In the genomic region with DNA sequence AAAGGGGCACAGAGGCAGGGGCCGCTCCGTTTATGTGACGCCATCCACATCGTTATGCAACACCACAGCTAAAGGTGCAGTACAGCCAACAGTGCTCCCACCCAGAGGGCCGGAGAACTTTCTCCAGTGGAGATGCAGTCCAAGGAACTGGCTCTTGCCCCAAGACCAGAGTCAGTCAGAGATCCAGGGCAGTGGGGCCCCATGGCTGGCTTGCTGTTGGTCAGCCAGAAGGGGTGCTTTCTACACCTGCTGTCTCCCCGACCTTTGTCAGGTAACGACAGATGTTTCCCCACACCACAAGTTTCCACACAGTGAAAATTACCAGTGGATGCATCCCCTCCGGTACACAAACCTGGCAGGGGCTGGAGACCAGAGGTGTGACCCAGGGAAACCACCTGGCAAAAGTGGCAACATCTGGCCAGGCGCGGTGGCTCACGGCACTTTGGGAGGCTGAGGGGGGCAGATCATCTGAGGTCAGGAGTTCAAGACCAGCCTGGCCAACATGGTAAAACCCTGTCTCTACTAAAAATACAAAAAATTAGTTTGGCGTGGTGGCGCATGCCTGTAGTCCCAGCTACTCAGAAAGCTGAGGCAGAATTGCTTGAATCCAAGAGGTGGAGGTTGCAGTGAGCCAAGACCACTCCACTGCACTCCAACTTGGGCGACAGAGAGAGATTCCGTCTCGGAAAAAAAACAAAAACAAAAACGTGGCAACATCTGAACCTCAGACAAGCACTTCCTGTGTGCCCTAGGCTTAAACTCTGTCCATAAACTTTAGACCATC, we compare ENCODE assay signal across 17 cellular contexts. TPM values are rescaled to one million over a fixed set of nuclear protein-coding genes. Genes with fewer than 3 reads are reported as not detected.
DNase-seq lines count a peak whose midpoint lies in the region; ATAC-seq and TF ChIP-seq lines count a peak whose summit lies in the region.
"Had no signal": no experiment of that assay in that cellular context is flagged by ENCODE, and none has a peak within 500 bp of the region (broad histone marks: within the 10 kb centered on the region; RNA-seq: fewer than 3 reads in every experiment).

No MANE protein-coding gene starts in this region.

- no peak overlapping the region for H2AK5ac ChIP-seq in neuronal stem cell (ENCODE audit: low read depth, low read length)

- H3K9me3 ChIP-seq in BLaER1 treated with 17β-estradiol and CSF1 and Interleukin-3, amounts not matched to agents 10 nM and 100 nM (replicated peaks in 1 of 11): no peaks in the 10 kb centered on the region
- no peaks in the 10 kb centered on the region for H3K9me3 ChIP-seq in right cardiac atrium (ENCODE audit: control insufficient read depth, low read length)
- H3K9me3 ChIP-seq in ovary: no peaks in the 10 kb centered on the region
- H3K9me3 ChIP-seq in testis: no peaks in the 10 kb centered on the region
- H3K9me3 ChIP-seq in neuronal stem cell (replicated peaks in 1 of 2; ENCODE audit: control insufficient read depth in 2 of 2, insufficient read depth in 1 of 2, low read depth in 1 of 2, low read length in 2 of 2): no peaks in the 10 kb centered on the region

- H3K36me3 ChIP-seq in BLaER1 treated with 17β-estradiol and CSF1 and Interleukin-3, amounts not matched to agents 10 nM and 100 nM: peaks cover 20 to 31% (median 25%) of the 10 kb centered on the region in 11 experiments
- H3K36me3 ChIP-seq in ovary: no peaks in the 10 kb centered on the region
- H3K36me3 ChIP-seq in testis (ENCODE audit: low read depth, missing control alignments): no peaks in the 10 kb centered on the region
- H3K36me3 ChIP-seq in neuronal stem cell (replicated peaks in 1 of 2; ENCODE audit: control insufficient read depth in 2 of 2, insufficient read depth in 2 of 2, low read length in 2 of 2): peaks cover 8 to 32% of the 10 kb centered on the region in 2 donors

- H4K20me1 ChIP-seq in BLaER1 treated with 17β-estradiol and CSF1 and Interleukin-3, amounts not matched to agents 10 nM and 100 nM: peaks cover 0 to 13% (median under 1%) of the 10 kb centered on the region in 11 experiments; a peak in 6 of 22 replicates

- H3K9ac ChIP-seq in BLaER1 treated with 17β-estradiol and CSF1 and Interleukin-3, amounts not matched to agents 10 nM and 100 nM: peak overlapping the region in 3 of 11 experiments; percentile 8 to 33 (median 9); a peak in 2 of 22 replicates
- no peak overlapping the region for H3K9ac ChIP-seq in neuronal stem cell (ENCODE audit: low read depth, low read length, poor library complexity)

- no peak overlapping the region for H3K18ac ChIP-seq in neuronal stem cell (ENCODE audit: low read length)

- H2BK15ac ChIP-seq in neuronal stem cell (ENCODE audit: low read length): no peak overlapping the region

- TF ChIP-seq EP300 in ovary (IDR thresholded peaks at IDR 0.05): no peak

- no peak overlapping the region for H3K4me3 ChIP-seq in BLaER1 treated with 17β-estradiol and CSF1 and Interleukin-3, amounts not matched to agents 10 nM and 100 nM
- H3K4me3 ChIP-seq in right cardiac atrium (ENCODE audit: low read length) (no peak overlapping the region), ovary (no peak overlapping the region), testis (no peak overlapping the region), neuronal stem cell (ENCODE audit: low read length in 2 of 2) (no peak overlapping the region)

- intact Hi-C loops in right cardiac atrium (cut with DNase I): no loop called here
- intact Hi-C loops in ovary (cut with DNase I): no loop called here
- intact Hi-C loops in testis (cut with DNase I; ENCODE audit: low total_unique reads): no loop called here

- H2BK5ac ChIP-seq in neuronal stem cell (ENCODE audit: low read length): no peak overlapping the region

- no peak overlapping the region for H3K23ac ChIP-seq in neuronal stem cell (ENCODE audit: low read depth, low read length, poor library complexity)

- H3K14ac ChIP-seq in neuronal stem cell (ENCODE audit: low read length): no peak overlapping the region

- TF ChIP-seq CTCF in ovary (IDR thresholded peaks at IDR 0.05) (no peak), testis (IDR thresholded peaks at IDR 0.05) (no peak)

- H3K79me1 ChIP-seq in neuronal stem cell (ENCODE audit: low read depth, low read length): peaks cover 1% of the 10 kb centered on the region

- H3K27ac ChIP-seq in BLaER1 treated with 17β-estradiol and CSF1 and Interleukin-3, amounts not matched to agents 10 nM and 100 nM: peak overlapping the region in 7 of 11 experiments; percentile 7 to 53 (median 43); a peak in 11 of 22 replicates
- H3K27ac ChIP-seq in right cardiac atrium (ENCODE audit: low read length): no peak overlapping the region
- H3K27ac ChIP-seq in ovary: no peak overlapping the region
- H3K27ac ChIP-seq in testis: no peak overlapping the region
- H3K27ac ChIP-seq in neuronal stem cell (replicated peaks; ENCODE audit: low read length): no peak overlapping the region

- no peak overlapping the region for H2BK12ac ChIP-seq in neuronal stem cell (ENCODE audit: low read length)

- peaks cover 0 to 31% (median 19%) of the 10 kb centered on the region in 10 experiments; a peak in 16 of 20 replicates for H3K4me1 ChIP-seq in BLaER1 treated with 17β-estradiol and CSF1 and Interleukin-3, amounts not matched to agents 10 nM and 100 nM
- H3K4me1 ChIP-seq in right cardiac atrium (ENCODE audit: control insufficient read depth, insufficient read depth, low read length) (peaks cover 5% of the 10 kb centered on the region), ovary (ENCODE audit: insufficient read depth) (peaks cover 3% of the 10 kb centered on the region), testis (peaks cover 3% of the 10 kb centered on the region), neuronal stem cell (ENCODE audit: control insufficient read depth in 2 of 2, insufficient read depth in 1 of 2, low read depth in 1 of 2, low read length in 2 of 2) (peaks cover 6 to 10% of the 10 kb centered on the region in 2 donors)

- 57% methylated on average over 17 of the region's 17 CpGs for WGBS in right cardiac atrium
- WGBS in ovary, 3 donors: 46 to 54% (median 53%) methylated on average over 17 of the region's 17 CpGs
- 66 to 68% methylated on average over 9 to 17 of the region's 17 CpGs for WGBS in testis, 2 donors
- WGBS in neuronal stem cell (ENCODE audit: extremely low coverage in 2 of 2, insufficient read length in 2 of 2, insufficient replicate concordance in 1 of 2), 2 donors: no CpG with 5 or more reads among the region's 17 CpGs

- H4K8ac ChIP-seq in neuronal stem cell (ENCODE audit: low read depth, low read length): no peak overlapping the region

- H3K4ac ChIP-seq in neuronal stem cell (ENCODE audit: low read length): no peak overlapping the region

- H2AFZ ChIP-seq in neuronal stem cell (ENCODE audit: low read length): no peak overlapping the region

- DNase-seq in activated T-cell treated with anti-CD3 and anti-CD28 coated beads, Interleukin-2, amount 50 U/mL, for 1 hour: peak; percentile 12
- DNase-seq in activated T-cell treated with anti-CD3 and anti-CD28 coated beads for 4 hours (no peak), right cardiac atrium (peak in 1 of 3 donors; percentile 54), ovary (peak in 3 of 5 donors; percentile 23 to 37 (median 33)), Ammon's horn (ENCODE audit: low spot score) (no peak), testis (no peak), neuronal stem cell (ENCODE audit: low spot score) (no peak)
- DNase-seq: 8988T, C1 segment of cervical spinal cord, DMS 273 treated with DMSO at 0.1 percent for 48 hours, HCEC 1CT, Kasumi-1, NCI-H1105 treated with DMSO at 0.1 percent for 48 hours, NCI-H187 treated with DMSO at 0.1 percent for 48 hours, NCI-H2171, NCI-H774 had no signal

- no peak for TF ChIP-seq POLR2A in ovary (IDR thresholded peaks at IDR 0.05)
- TF ChIP-seq POLR2A in testis (IDR thresholded peaks at IDR 0.05): no peak

- peak overlapping the region in 1 of 11 experiments; percentile 14; a peak in 2 of 22 replicates for H3K4me2 ChIP-seq in BLaER1 treated with 17β-estradiol and CSF1 and Interleukin-3, amounts not matched to agents 10 nM and 100 nM
- H3K4me2 ChIP-seq in neuronal stem cell (ENCODE audit: insufficient read depth, low read length, poor library complexity, severe bottlenecking): no peak overlapping the region

- H2BK120ac ChIP-seq in neuronal stem cell (ENCODE audit: low read depth, low read length): no peak overlapping the region

- ATAC-seq in right cardiac atrium: peak; percentile 22 to 28

- H3K27me3 ChIP-seq in BLaER1 treated with 17β-estradiol and CSF1 and Interleukin-3, amounts not matched to agents 10 nM and 100 nM: no peaks in the 10 kb centered on the region
- H3K27me3 ChIP-seq in right cardiac atrium (ENCODE audit: control insufficient read depth, insufficient read depth) (no peaks in the 10 kb centered on the region), ovary (no peaks in the 10 kb centered on the region), testis (no peaks in the 10 kb centered on the region), neuronal stem cell (ENCODE audit: control insufficient read depth in 3 of 3, insufficient read depth in 3 of 3, low read depth in 1 of 3, low read length in 3 of 3) (no peaks in the 10 kb centered on the region)

- H4K91ac ChIP-seq in neuronal stem cell (ENCODE audit: low read depth, low read length, poor library complexity): no peak overlapping the region

RNA-seq across cellular contexts. Expression of gene UBE2V1, which starts 34.9 kb away (rescaled TPM):
- 100 to 1,000 TPM in 1 of 4 donors, 10 to 100 TPM in 3; 86.8 to 120 (median 91.9) TPM for total RNA-seq in right cardiac atrium
- polyA plus RNA-seq in right cardiac atrium: 86.0 TPM
- total RNA-seq in ovary: 10 to 100 TPM; 51.0 to 90.3 (median 77.2) TPM
- 100 to 1,000 TPM in 1 of 2 donors, 10 to 100 TPM in 1; 43.6 to 189 TPM for polyA plus RNA-seq in ovary
- total RNA-seq in testis: 10 to 100 TPM; 78.1 to 80.5 TPM
- polyA plus RNA-seq in testis (ENCODE audit: insufficient read depth, low read depth, low replicate concordance): 121 TPM
- polyA plus RNA-seq in neuronal stem cell (2013, experiment 1 of 2): 261 TPM
- polyA plus RNA-seq in neuronal stem cell (2013, experiment 2 of 2): 262 TPM

Comparison
In these comparisons a context has a peak if more than half of its experiments do, and no peak if none do; other contexts are left out.
1. DNase-seq: peak in activated T-cell treated with anti-CD3 and anti-CD28 coated beads, Interleukin-2, amount 50 U/mL, for 1 hour (single experiment) and ovary (3 of 5); none in activated T-cell treated with anti-CD3 and anti-CD28 coated beads for 4 hours (single experiment), Ammon's horn (single experiment), testis (single experiment) and neuronal stem cell (single experiment).
2. H3K27ac ChIP-seq: peak in BLaER1 treated with 17β-estradiol and CSF1 and Interleukin-3, amounts not matched to agents 10 nM and 100 nM (7 of 11); none in right cardiac atrium (single experiment), ovary (0 of 2), testis (0 of 2) and neuronal stem cell (single experiment).